ENCODE assay signal across 8 cellular contexts in the genomic region with DNA sequence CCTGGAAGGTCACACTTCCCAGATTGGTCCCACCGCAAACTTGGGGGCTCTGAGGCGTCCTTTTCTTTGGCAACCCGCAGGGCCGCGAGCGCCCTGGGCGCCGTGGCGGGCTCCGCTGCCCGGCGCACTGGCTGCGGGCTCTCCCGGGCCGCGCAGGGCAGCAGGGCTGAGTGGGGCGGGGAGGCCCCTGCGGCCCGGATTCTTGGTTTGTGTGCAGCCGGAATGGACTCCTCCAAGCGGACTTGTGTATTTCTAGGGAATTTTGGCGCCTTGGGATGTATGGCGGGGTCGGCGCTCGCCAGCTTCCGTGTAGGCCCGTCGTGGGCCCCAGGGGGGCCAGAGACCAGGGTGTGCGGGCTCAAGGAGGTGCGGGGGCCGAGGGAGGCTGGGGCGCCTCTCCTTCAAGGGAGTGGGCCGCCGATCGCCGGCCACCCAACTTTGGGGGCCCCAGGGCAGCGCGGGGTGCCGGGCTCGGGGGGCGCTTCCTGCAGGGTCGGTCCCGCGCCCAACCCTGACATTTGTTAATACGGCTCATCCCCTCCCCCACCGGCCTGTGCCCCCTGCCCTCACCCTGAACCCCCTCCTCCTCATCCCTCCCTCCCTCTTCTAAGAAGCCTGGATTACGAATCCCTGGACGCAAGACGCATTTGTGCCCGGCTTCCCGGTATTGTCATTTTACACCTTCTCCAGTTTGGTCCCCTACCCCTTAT. TPM values are rescaled to one million over a fixed set of nuclear protein-coding genes. Genes with fewer than 3 reads are reported as not detected.
A peak's percentile ranks its signal among the peaks of the same experiment; 100 is the strongest.
DNase-seq lines count a peak whose midpoint lies in the region; ATAC-seq and TF ChIP-seq lines count a peak whose summit lies in the region.

No MANE protein-coding gene starts in this region.

- peak overlapping the region; percentile 96 to 100 (median 98) for H3K27ac Mint-ChIP-seq in brain

- H3K36me3 ChIP-seq in suprapubic skin: no peaks in the 10 kb centered on the region

- H3K4me1 Mint-ChIP-seq in brain: peaks cover 70% of the 10 kb centered on the region

- peaks cover 62% of the 10 kb centered on the region for H3K4me1 ChIP-seq in suprapubic skin

- H3K27ac ChIP-seq in suprapubic skin: peak overlapping the region; percentile 93

- TF ChIP-seq EP300 in suprapubic skin (IDR thresholded peaks at IDR 0.05): no peak

- peaks cover 54% of the 10 kb centered on the region for H3K27me3 Mint-ChIP-seq in brain

- intact Hi-C loops in left colon (cut with DNase I, micrococcal nuclease): loop anchor here (10.0 kb wide), 2 partner anchors 142 to 172 kb away; no protein-coding TSS in a partner anchor

- H3K4me3 Mint-ChIP-seq in brain: peak overlapping the region; percentile 89 to 96 (median 95)

- H3K9me3 ChIP-seq in suprapubic skin: no peaks in the 10 kb centered on the region

- 1% methylated on average over 39 of the region's 52 CpGs for WGBS in suprapubic skin

- H3K36me3 Mint-ChIP-seq in brain: no peaks in the 10 kb centered on the region

- peak overlapping the region; percentile 73 for H3K4me3 ChIP-seq in suprapubic skin

- TF ChIP-seq POLR2A in suprapubic skin (IDR thresholded peaks at IDR 0.05): no peak

- peak; percentile 18 for ATAC-seq in left colon
- ATAC-seq in GM21447 (IDR thresholded peaks at IDR 0.05; ENCODE audit: unreplicated experiment): no peak

- H3K27me3 ChIP-seq in suprapubic skin: no peaks in the 10 kb centered on the region

- no peak for TF ChIP-seq CTCF in brain (conservative IDR thresholded peaks at IDR 0.05)
- TF ChIP-seq CTCF in suprapubic skin (IDR thresholded peaks at IDR 0.05): no peak

- peaks cover 0 to 7% (median 0%) of the 10 kb centered on the region in 5 experiments for H3K9me3 Mint-ChIP-seq in brain

- DNase-seq in stimulated activated CD4-positive, alpha-beta T cell treated with anti-CD3 and anti-CD28 coated beads, Interleukin-4, amount 100 ng/mL, for 1 hour: peak; percentile 4
- no peak for DNase-seq in stimulated activated CD4-positive, alpha-beta T cell treated with anti-CD3 and anti-CD28 coated beads, Interleukin-2, amount 100 ng/mL, for 24 hours
- peak in 1 of 2 donors; percentile 30 for DNase-seq in left colon
- DNase-seq in suprapubic skin (ENCODE audit: low spot score in 2 of 2): peak in 1 of 2 donors; percentile 65
- DNase-seq in activated effector memory CD4-positive, alpha-beta T cell treated with Interleukin-2 at 50 U/mL for 16 hours: no peak
- no peak for DNase-seq in HUDEP-2 (lab: John Stamatoyannopoulos, UW; ENCODE audit: unreplicated experiment in 76 of 76)

RNA-seq across cellular contexts. Expression of gene TCF7L2, which starts 2.4 kb away (rescaled TPM):
- 6.1 TPM for polyA plus RNA-seq in brain (ENCODE audit: insufficient read depth, low read depth, low replicate concordance)
- total RNA-seq in left colon: 100 to 1,000 TPM; 114 to 118 TPM
- 10 to 100 TPM in 3 of 4 donors, 1 to 10 TPM in 1; 9.9 to 23.3 (median 15.2) TPM for total RNA-seq in suprapubic skin

Comparison
In these comparisons a context has a peak if more than half of its experiments do, and no peak if none do; other contexts are left out.
1. RNA of gene TCF7L2, which starts 2.4 kb away (total RNA-seq): 114 to 118 TPM in left colon; 9.9 to 23.3 TPM in suprapubic skin; every median in the first group is over 4 times any median in the second.